ENCODE assay signal across 18 cellular contexts in the genomic region with DNA sequence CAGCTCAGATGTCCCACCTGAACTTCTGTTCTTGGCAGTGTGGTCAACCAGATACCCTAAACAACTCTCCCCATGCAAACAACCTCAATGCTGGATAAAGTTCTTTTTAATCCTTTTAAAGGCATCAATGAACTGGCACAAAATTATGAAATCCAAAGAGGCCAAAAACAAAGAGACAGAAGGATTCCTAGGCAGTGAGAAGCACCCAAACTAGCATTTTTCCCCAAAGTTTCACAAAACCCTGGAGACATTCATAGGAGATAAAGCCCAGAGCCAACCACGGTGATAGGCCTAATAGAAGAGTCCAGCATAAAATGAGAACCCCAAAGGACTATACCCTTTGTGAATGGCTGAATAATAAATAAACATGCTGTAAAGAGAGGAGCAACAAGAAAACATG. TPM values are rescaled to one million over a fixed set of nuclear protein-coding genes. Genes with fewer than 3 reads are reported as not detected.
"Had no signal": no experiment of that assay in that cellular context is flagged by ENCODE, and none has a peak within 500 bp of the region (broad histone marks: within the 10 kb centered on the region; RNA-seq: fewer than 3 reads in every experiment).

No MANE protein-coding gene starts in this region.

- H3K27ac ChIP-seq: gastrocnemius medialis, heart right ventricle, psoas muscle, right atrium auricular region, sigmoid colon, stomach had no signal

- H3K27me3 ChIP-seq: gastrocnemius medialis, right atrium auricular region, sigmoid colon had no signal

- H3K4me3 ChIP-seq: gastrocnemius medialis, heart right ventricle, psoas muscle, right atrium auricular region, sigmoid colon, stomach had no signal

- H3K4me1 ChIP-seq: heart right ventricle, psoas muscle, right atrium auricular region, stomach had no signal

- H3K36me3 ChIP-seq: gastrocnemius medialis, heart right ventricle, right atrium auricular region, sigmoid colon, stomach had no signal

- DNase-seq: effector memory CD4-positive, alpha-beta T cell; gastrocnemius medialis; heart right ventricle; hypothalamus; kidney glomerular epithelial cell; naive thymus-derived CD4-positive, alpha-beta T cell; nephron progenitor cell; sigmoid colon; small intestine; stimulated activated CD4-positive, alpha-beta T cell treated with anti-CD3 and anti-CD28 coated beads, Interleukin-12 subunit alpha, Interleukin-12 subunit beta, amount 100 ng/mL, for 4 hours; stimulated activated naive CD4-positive, alpha-beta T cell; stomach; substantia nigra; trophoblast cell had no signal

- H3K9me3 ChIP-seq: psoas muscle had no signal

- ATAC-seq: esophagus mucosa; gastrocnemius medialis; heart right ventricle; naive thymus-derived CD4-positive, alpha-beta T cell; psoas muscle had no signal

RNA-seq across cellular contexts. Expression of a gene that starts 50.7 kb away (rescaled TPM):
- total RNA-seq: esophagus mucosa, gastrocnemius medialis, heart right ventricle, mesenteric fat pad, psoas muscle, right atrium auricular region had no signal
